ENCODE assay signal across 8 cellular contexts in genomic region chr2:26172866-26173595, GRCh38. TPM values are rescaled to one million over a fixed set of nuclear protein-coding genes. Genes with fewer than 3 reads are reported as not detected.
DNase-seq lines count a peak whose midpoint lies in the region; ATAC-seq, FAIRE-seq and TF ChIP-seq lines count a peak whose summit lies in the region.

GAREM2 (plus strand) TSS chr2:26173088; CDS start chr2:26173221, 133 bp downstream.

- H3K36me3 Mint-ChIP-seq in stimulated activated naive CD8-positive, alpha-beta T cell treated with anti-CD3 and anti-CD28 coated beads, Interleukin-15, Interleukin-2, amounts not matched to agents 100 ng/mL and 50 ng/mL, for 24 hours (ENCODE audit: low read depth): no peaks in the 10 kb centered on the region
- H3K36me3 Mint-ChIP-seq in type B pancreatic cell: no peaks in the 10 kb centered on the region

- H3K4me3 ChIP-seq in astrocyte of the cerebellum (ENCODE audit: low read depth, low read length): peak within 1 kb of the TSS; percentile 31

- no peak for DNase-seq in stimulated activated naive CD8-positive, alpha-beta T cell treated with anti-CD3 and anti-CD28 coated beads, Interleukin-15, Interleukin-2, amounts not matched to agents 100 U/mL and 50 U/mL, for 24 hours
- DNase-seq in astrocyte of the cerebellum (ENCODE audit: low read depth) (no peak), left kidney (ENCODE audit: low read depth, low spot score) (peak; percentile 47), type B pancreatic cell (ENCODE audit: extremely low spot score, unreplicated experiment) (no peak), RCC 7860 (ENCODE audit: low spot score) (no peak), GM19240 (ENCODE audit: insufficient read length, low spot score) (no peak), SHP77 (lab: John Stamatoyannopoulos, UW) (no peak)

- peaks cover 17% of the 10 kb centered on the region for H3K4me1 Mint-ChIP-seq in stimulated activated naive CD8-positive, alpha-beta T cell treated with anti-CD3 and anti-CD28 coated beads, Interleukin-15, Interleukin-2, amounts not matched to agents 100 ng/mL and 50 ng/mL, for 24 hours (ENCODE audit: low read depth)
- peaks cover 22% of the 10 kb centered on the region for H3K4me1 Mint-ChIP-seq in type B pancreatic cell (ENCODE audit: unreplicated experiment)

- in situ Hi-C loops in astrocyte of the cerebellum (cut with HindIII; ENCODE audit: low sequenced_read_pairs): no loop called here

- no peak for ATAC-seq in stimulated activated naive CD8-positive, alpha-beta T cell treated with anti-CD3 and anti-CD28 coated beads, Interleukin-15, Interleukin-2, amounts not matched to agents 100 U/mL and 50 U/mL, for 24 hours

- H3K27ac Mint-ChIP-seq in stimulated activated naive CD8-positive, alpha-beta T cell treated with anti-CD3 and anti-CD28 coated beads, Interleukin-15, Interleukin-2, amounts not matched to agents 100 ng/mL and 50 ng/mL, for 24 hours: no peak within 1 kb of the TSS
- H3K27ac Mint-ChIP-seq in type B pancreatic cell: peak within 1 kb of the TSS; percentile 34

- peak within 1 kb of the TSS; percentile 79 for H3K4me3 Mint-ChIP-seq in stimulated activated naive CD8-positive, alpha-beta T cell treated with anti-CD3 and anti-CD28 coated beads, Interleukin-15, Interleukin-2, amounts not matched to agents 100 ng/mL and 50 ng/mL, for 24 hours
- H3K4me3 Mint-ChIP-seq in type B pancreatic cell: peak within 1 kb of the TSS; percentile 88

- peaks cover 42% of the 10 kb centered on the region for H3K27me3 Mint-ChIP-seq in stimulated activated naive CD8-positive, alpha-beta T cell treated with anti-CD3 and anti-CD28 coated beads, Interleukin-15, Interleukin-2, amounts not matched to agents 100 ng/mL and 50 ng/mL, for 24 hours
- peaks cover 27% of the 10 kb centered on the region for H3K27me3 Mint-ChIP-seq in type B pancreatic cell

- no peaks in the 10 kb centered on the region for H3K9me3 Mint-ChIP-seq in stimulated activated naive CD8-positive, alpha-beta T cell treated with anti-CD3 and anti-CD28 coated beads, Interleukin-15, Interleukin-2, amounts not matched to agents 100 ng/mL and 50 ng/mL, for 24 hours
- no peaks in the 10 kb centered on the region for H3K9me3 Mint-ChIP-seq in type B pancreatic cell

- TF ChIP-seq CTCF in astrocyte of the cerebellum (IDR thresholded peaks at IDR 0.05; ENCODE audit: low read depth, low read length, missing control alignments): no peak
- no peak for TF ChIP-seq CTCF in type B pancreatic cell (conservative IDR thresholded peaks at IDR 0.05)

- no peak for FAIRE-seq in RCC 7860 (lab: Jason Lieb, UNC)

RNA-seq across cellular contexts. Expression of gene GAREM2, which starts in this region (rescaled TPM):
- total RNA-seq in type B pancreatic cell (ENCODE audit: low replicate concordance): 3.1 and 16.9 TPM in 2 replicates
